Comparison of ENCODE assay signal across 24 cellular contexts in the genomic region with DNA sequence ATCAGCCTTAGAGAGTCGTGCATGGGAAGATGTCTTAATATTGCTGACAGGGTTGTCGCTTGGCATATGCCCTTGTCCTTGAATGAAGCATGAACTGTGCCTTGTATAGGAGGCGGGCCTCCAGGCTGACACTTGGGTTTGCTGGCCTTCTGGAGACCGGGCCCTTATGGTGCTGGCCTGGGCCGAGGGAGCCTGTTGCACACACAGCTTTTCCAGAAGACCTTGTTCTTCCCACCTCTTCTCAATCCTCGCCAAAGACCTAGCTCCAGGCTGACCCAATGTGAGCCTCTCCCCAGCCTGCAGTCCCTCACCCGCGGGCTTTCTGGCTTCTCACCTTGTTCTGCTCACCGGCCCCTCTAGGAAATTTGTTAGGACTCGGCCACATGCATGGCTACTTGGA.
DNase-seq lines count a peak whose midpoint lies in the region; ATAC-seq and FAIRE-seq lines count a peak whose summit lies in the region.
"Had no signal": no experiment of that assay in that cellular context is flagged by ENCODE, and none has a peak within 500 bp of the region (broad histone marks: within the 10 kb centered on the region; RNA-seq: fewer than 3 reads in every experiment).

No MANE protein-coding gene starts in this region.

- no peaks in the 10 kb centered on the region for H3K27me3 Mint-ChIP-seq in activated T-cell treated with anti-CD3 and anti-CD28 coated beads, Interleukin-2, amount 50 U/mL, for 24 hours
- H3K27me3 Mint-ChIP-seq: CD4-positive, alpha-beta T cell; CD8-positive, alpha-beta memory T cell had no signal

- H3K27me3 ChIP-seq in H7 (ENCODE audit: control insufficient read depth, insufficient read depth, low read length): no peaks in the 10 kb centered on the region
- H3K27me3 ChIP-seq: BE2C; BLaER1 treated with 17β-estradiol and CSF1 and Interleukin-3, amounts not matched to agents 10 nM and 100 nM had no signal

- ATAC-seq in HG02763 (IDR thresholded peaks at IDR 0.05; ENCODE audit: unreplicated experiment): no peak
- ATAC-seq: A549, GM12878, GM23338 had no signal

- no peak overlapping the region for H3K4me3 Mint-ChIP-seq in activated T-cell treated with anti-CD3 and anti-CD28 coated beads, Interleukin-2, amount 50 U/mL, for 24 hours
- H3K4me3 Mint-ChIP-seq: CD14-positive monocyte; CD4-positive, alpha-beta T cell; CD8-positive, alpha-beta memory T cell; GM23338; HFFc6 had no signal

- FAIRE-seq in urothelium cell line (lab: Jason Lieb, UNC): peak; percentile 56
- FAIRE-seq: A549, D721Med, G401.6, GM12878 had no signal

- H3K36me3 ChIP-seq in H7 (replicated peaks; ENCODE audit: control insufficient read depth, insufficient read depth, low read length): no peaks in the 10 kb centered on the region
- H3K36me3 ChIP-seq: BE2C, HAP-1 had no signal

- DNase-seq in activated T-cell treated with anti-CD3 and anti-CD28 coated beads, Interleukin-2, amount 50 U/mL, for 24 hours: no peak
- DNase-seq in activated T-cell treated with anti-CD3 and anti-CD28 coated beads, Interleukin-2, amount 50 U/mL, for 48 hours: no peak
- DNase-seq in H7 (peak; percentile 10), islet precursor cell (peak; percentile 37), urothelium cell line (ENCODE audit: low spot score) (no peak), NCI-H69 (lab: John Stamatoyannopoulos, UW) (no peak)
- DNase-seq: 8988T; ACHN; AML-193; BE2C; CD4-positive, alpha-beta T cell; CD8-positive, alpha-beta memory T cell; DMS 273 treated with DMSO at 0.1 percent for 48 hours; DMS79; HFFc6 had no signal

- H3K4me3 ChIP-seq in H7 (ENCODE audit: insufficient read depth, low read depth, low read length): no peak overlapping the region
- H3K4me3 ChIP-seq: A549; BLaER1 treated with 17β-estradiol and CSF1 and Interleukin-3, amounts not matched to agents 10 nM and 100 nM; GM12878; GM23338; HAP-1 had no signal

- H3K36me3 Mint-ChIP-seq in activated T-cell treated with anti-CD3 and anti-CD28 coated beads, Interleukin-2, amount 50 U/mL, for 24 hours (ENCODE audit: low read depth): peaks cover 22% of the 10 kb centered on the region

- peak overlapping the region; percentile 4 for H3K27ac Mint-ChIP-seq in activated T-cell treated with anti-CD3 and anti-CD28 coated beads, Interleukin-2, amount 50 U/mL, for 24 hours
- H3K27ac Mint-ChIP-seq: GM23338, HFFc6 had no signal

- no peaks in the 10 kb centered on the region for H3K9me3 Mint-ChIP-seq in activated T-cell treated with anti-CD3 and anti-CD28 coated beads, Interleukin-2, amount 50 U/mL, for 24 hours
- H3K9me3 Mint-ChIP-seq: CD4-positive, alpha-beta T cell; CD8-positive, alpha-beta memory T cell; GM23338 had no signal

- H3K4me1 Mint-ChIP-seq in activated T-cell treated with anti-CD3 and anti-CD28 coated beads, Interleukin-2, amount 50 U/mL, for 24 hours (ENCODE audit: low read depth): peaks cover 27% of the 10 kb centered on the region
- H3K4me1 Mint-ChIP-seq: GM23338 had no signal

Comparison
In these comparisons a context has a peak if more than half of its experiments do, and no peak if none do; other contexts are left out.
1. DNase-seq: peak in H7 (single experiment) and islet precursor cell (single experiment); none in activated T-cell treated with anti-CD3 and anti-CD28 coated beads, Interleukin-2, amount 50 U/mL, for 24 hours (single experiment), activated T-cell treated with anti-CD3 and anti-CD28 coated beads, Interleukin-2, amount 50 U/mL, for 48 hours (0 of 2), urothelium cell line (single experiment) and NCI-H69 (single experiment).